ENCODE assay signal across 8 cellular contexts in the genomic region with DNA sequence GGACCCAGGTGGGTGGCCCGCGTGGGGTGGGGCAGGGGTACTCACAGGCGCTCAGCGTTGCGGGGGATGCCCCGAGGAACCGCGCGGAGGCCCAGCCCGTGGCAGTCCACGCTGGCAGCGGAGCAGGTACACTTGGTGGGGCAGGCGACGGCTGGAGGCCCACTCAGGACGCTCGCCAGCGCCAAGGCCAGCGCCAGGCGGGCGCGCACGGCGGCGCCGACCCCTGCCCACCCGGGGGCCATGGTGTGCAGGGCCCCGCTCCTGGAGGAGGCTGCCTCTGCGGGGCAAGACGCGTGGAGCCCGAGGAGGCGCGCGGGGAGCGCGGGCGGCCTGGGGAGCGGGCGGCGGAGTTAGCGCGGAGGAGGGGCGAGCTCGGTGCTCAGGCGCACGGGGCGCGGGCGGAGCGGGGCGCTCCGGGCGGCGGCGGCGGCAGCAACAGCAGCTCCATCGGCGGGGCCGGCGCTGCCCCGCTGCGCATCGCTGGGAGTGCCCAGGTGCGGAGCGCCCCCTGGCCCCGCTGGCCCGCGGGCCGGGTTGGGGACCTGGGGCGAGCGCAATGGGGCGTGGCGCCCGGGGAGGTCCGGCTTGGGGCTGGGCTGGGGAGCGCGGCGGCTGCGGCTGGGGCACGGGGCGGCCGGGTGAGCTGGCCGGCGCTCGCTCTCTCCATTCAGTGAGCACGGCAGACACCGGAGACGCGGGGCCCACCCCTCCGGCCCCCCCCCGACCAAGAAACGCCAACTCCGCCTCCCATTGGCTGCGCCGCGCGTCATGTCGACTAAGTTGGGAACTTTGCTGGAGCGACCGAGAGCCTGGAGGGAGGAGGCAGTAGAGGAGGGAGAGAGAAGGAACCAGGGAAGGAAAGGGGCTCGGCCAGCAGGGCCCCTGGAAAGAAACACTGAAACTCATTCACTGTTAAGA. TPM values are rescaled to one million over a fixed set of nuclear protein-coding genes. Genes with fewer than 3 reads are reported as not detected.
DNase-seq lines count a peak whose midpoint lies in the region; ATAC-seq and TF ChIP-seq lines count a peak whose summit lies in the region.

A gene (minus strand): TSS at position 672 of the 918 bp plus-strand sequence. CDS start 430 bp downstream, at position 242.

- H3K4me3 Mint-ChIP-seq in Caco-2 (ENCODE audit: unreplicated experiment), result no peak within 1 kb of the TSS
- H3K4me3 Mint-ChIP-seq in neural crest cell, result peak within 1 kb of the TSS; percentile 82
- H3K4me3 Mint-ChIP-seq in CD14-positive monocyte, result peak within 1 kb of the TSS in 1 of 2 donors; percentile 82

- H3K27me3 ChIP-seq in Caco-2 (replicated peaks; ENCODE audit: control insufficient read depth, insufficient read depth, low read length), result no peaks in the 10 kb centered on the region
- peaks cover 17% of the 10 kb centered on the region for H3K27me3 ChIP-seq in fibroblast of lung (ENCODE audit: control insufficient read depth, insufficient read depth, low read length)

- H3K36me3 Mint-ChIP-seq in Caco-2 (ENCODE audit: insufficient read depth, unreplicated experiment) (peaks cover 6% of the 10 kb centered on the region), neural crest cell (ENCODE audit: low read depth) (no peaks in the 10 kb centered on the region), CD14-positive monocyte (no peaks in the 10 kb centered on the region)

- H3K79me2 ChIP-seq in fibroblast of lung (ENCODE audit: control insufficient read depth, insufficient read depth, low read length), result no peaks in the 10 kb centered on the region

- CTCF ChIA-PET in Caco-2 (lab: Charles Lee), result interaction anchor here (0.8 kb wide), 1 partner anchor 20 kb away, joined by 3 read pairs; no protein-coding TSS in a partner anchor

- POLR2A ChIA-PET in Caco-2 (lab: Charles Lee), result no interaction called here

- BruUV-seq in Caco-2 (replicated peaks; lab: Mats Ljungman, UMichigan), result no TSS peak

- H3K4me1 Mint-ChIP-seq in Caco-2 (ENCODE audit: low read depth, unreplicated experiment) (peaks cover 52% of the 10 kb centered on the region), neural crest cell (peaks cover 23% of the 10 kb centered on the region), CD14-positive monocyte (peaks cover 2% of the 10 kb centered on the region)

- peak within 1 kb of the TSS; percentile 66 for H3K4me2 ChIP-seq in fibroblast of lung (ENCODE audit: extremely low read depth, insufficient read depth, low read length)

- intact Hi-C loops in Caco-2 (cut with micrococcal nuclease; ENCODE audit: unreplicated experiment) (no loop called here), CD14-positive monocyte (cut with micrococcal nuclease) (loop anchor here in 1 of 2 donors (5.0 kb wide), 1 partner anchor 623 kb away; no protein-coding TSS in a partner anchor)

- no peak within 1 kb of the TSS for H2AFZ ChIP-seq in fibroblast of lung (ENCODE audit: low read length)

- peaks cover 50% of the 10 kb centered on the region for H3K4me1 ChIP-seq in Caco-2
- peaks cover 8% of the 10 kb centered on the region for H3K4me1 ChIP-seq in fibroblast of lung (ENCODE audit: control insufficient read depth, extremely low read depth, insufficient read depth, low read length)

- H3K27me3 Mint-ChIP-seq in Caco-2 (ENCODE audit: insufficient read depth, unreplicated experiment) (no peaks in the 10 kb centered on the region), neural crest cell (ENCODE audit: low read depth) (peaks cover 84% of the 10 kb centered on the region), CD14-positive monocyte (ENCODE audit: low read depth in 3 of 3) (peaks cover 40 to 48% (median 45%) of the 10 kb centered on the region in 3 donors)

- DNase-seq in Caco-2, result no peak
- DNase-seq in NCI-H82 treated with DMSO at 0.1 percent for 48 hours (lab: John Stamatoyannopoulos, UW; ENCODE audit: unreplicated experiment), result peak; percentile 6
- peak; percentile 70 to 88 for DNase-seq in fibroblast of lung (ENCODE audit: low read depth in 2 of 2)
- DNase-seq in neural crest cell (ENCODE audit: low read depth, low spot score), result peak; percentile 30
- no peak for DNase-seq in CD14-positive monocyte (ENCODE audit: low spot score)
- DNase-seq in activated CD4-positive, alpha-beta T cell treated with anti-CD3 and anti-CD28 coated beads for 4 hours, result no peak

- no peaks in the 10 kb centered on the region for H3K36me3 ChIP-seq in Caco-2 (ENCODE audit: control insufficient read depth, insufficient read depth, low read length)
- H3K36me3 ChIP-seq in fibroblast of lung (ENCODE audit: control insufficient read depth, insufficient read depth, low read length), result no peaks in the 10 kb centered on the region

- H3K4me3 ChIP-seq in Caco-2 (ENCODE audit: low read depth, low read length) (no peak within 1 kb of the TSS), fibroblast of lung (replicated peaks in 1 of 4; ENCODE audit: control extremely low read depth in 1 of 4, insufficient read depth in 1 of 4, low read depth in 3 of 4, low read length in 4 of 4) (peak within 1 kb of the TSS; percentile 17 to 59 (median 34))

- H3K27ac ChIP-seq in fibroblast of lung (ENCODE audit: insufficient read depth, low read length), result no peak within 1 kb of the TSS

- H3K27ac Mint-ChIP-seq in Caco-2 (ENCODE audit: unreplicated experiment), result peak within 1 kb of the TSS; percentile 63
- H3K27ac Mint-ChIP-seq in neural crest cell (ENCODE audit: unreplicated experiment), result no peak within 1 kb of the TSS
- no peak within 1 kb of the TSS for H3K27ac Mint-ChIP-seq in CD14-positive monocyte

- TF ChIP-seq CTCF in Caco-2 (IDR thresholded peaks at IDR 0.05; ENCODE audit: insufficient read depth in 1 of 2, low read depth in 1 of 2, low read length in 1 of 2, severe bottlenecking in 1 of 2, unreplicated experiment in 1 of 2) (no peak), fibroblast of lung (conservative IDR thresholded peaks at IDR 0.05 in 1 of 2, IDR thresholded peaks at IDR 0.05 in 1 of 2; ENCODE audit: low read depth in 1 of 2, low read length in 2 of 2) (peak in 1 of 2 donors; percentile 3), neural crest cell (conservative IDR thresholded peaks at IDR 0.05) (peak; percentile 20), CD14-positive monocyte (IDR thresholded peaks at IDR 0.05) (no peak)

- ATAC-seq in HG02973 (IDR thresholded peaks at IDR 0.05; ENCODE audit: unreplicated experiment) (no peak), HG02642 (IDR thresholded peaks at IDR 0.05; ENCODE audit: poor library complexity, unreplicated experiment) (no peak)

- H3K9me3 ChIP-seq in Caco-2 (no peaks in the 10 kb centered on the region), fibroblast of lung (ENCODE audit: control insufficient read depth, insufficient read depth, low read depth, low read length) (no peaks in the 10 kb centered on the region)

- H4K20me1 ChIP-seq in fibroblast of lung (ENCODE audit: control insufficient read depth, extremely low read depth, insufficient read depth, low read length), result no peaks in the 10 kb centered on the region

- no peak within 1 kb of the TSS for H3K9ac ChIP-seq in fibroblast of lung (ENCODE audit: insufficient read depth, low read length)

- H3K9me3 Mint-ChIP-seq in Caco-2 (ENCODE audit: unreplicated experiment) (peaks cover 9% of the 10 kb centered on the region), neural crest cell (no peaks in the 10 kb centered on the region), CD14-positive monocyte (peaks cover 0 to 5% (median 0%) of the 10 kb centered on the region in 7 donors)

RNA-seq across cellular contexts. Expression of the gene that starts here (rescaled TPM):
- total RNA-seq in Caco-2 (2022) (2.0 and 2.1 TPM in 2 replicates), fibroblast of lung (4.6 and 8.0 TPM in 2 replicates), neural crest cell (12.6 and 13.3 TPM in 2 replicates)
- polyA plus RNA-seq in fibroblast of lung (1.6 and 3.3 TPM in 2 replicates), CD14-positive monocyte (not detected)
- 1.9 and 2.6 TPM in 2 replicates for polyA plus RNA-seq in fibroblast of lung (2012)
- 7.3 and 15.9 TPM in 2 replicates for polyA minus RNA-seq in fibroblast of lung (ENCODE audit: low replicate concordance)

Comparison
In these comparisons a context has a peak if more than half of its experiments do, and no peak if none do; other contexts are left out.
1. DNase-seq: peak in NCI-H82 treated with DMSO at 0.1 percent for 48 hours (single experiment), fibroblast of lung (2 of 2) and neural crest cell (single experiment); none in Caco-2 (0 of 2), CD14-positive monocyte (single experiment) and activated CD4-positive, alpha-beta T cell treated with anti-CD3 and anti-CD28 coated beads for 4 hours (0 of 2).